Comparison of ENCODE assay signal across 9 cellular contexts in genomic region chr17:2929881-2930533, GRCh38.
DNase-seq lines count a peak whose midpoint lies in the region; ATAC-seq and TF ChIP-seq lines count a peak whose summit lies in the region.
"Had no signal": no experiment of that assay in that cellular context is flagged by ENCODE, and none has a peak within 500 bp of the region (broad histone marks: within the 10 kb centered on the region; RNA-seq: fewer than 3 reads in every experiment).

No MANE protein-coding gene starts in this region.

- peak; percentile 83 for TF ChIP-seq CTCF in MCF 10A (IDR thresholded peaks at IDR 0.05; ENCODE audit: unreplicated experiment)
- peak in 1 of 3 donors; percentile 26 for TF ChIP-seq CTCF in breast epithelium (IDR thresholded peaks at IDR 0.05)
- TF ChIP-seq CTCF in brain (conservative IDR thresholded peaks at IDR 0.05): peak; percentile 45 to 78
- peak; percentile 65 for TF ChIP-seq CTCF in lower lobe of right lung (IDR thresholded peaks at IDR 0.05)

- TF ChIP-seq POLR2A in breast epithelium (IDR thresholded peaks at IDR 0.05): no peak

- H3K27ac Mint-ChIP-seq in MCF 10A (ENCODE audit: low read depth, unreplicated experiment) (peak overlapping the region; percentile 28), brain (peak overlapping the region in 2 of 5 experiments; percentile 88 to 95)
- H3K27ac Mint-ChIP-seq: activated naive CD4-positive, alpha-beta T cell treated with anti-CD3 and anti-CD28 coated beads, Interleukin-2, amount 50 U/mL, for 24 hours had no signal

- H3K36me3 Mint-ChIP-seq in MCF 10A (ENCODE audit: insufficient read depth, unreplicated experiment) (no peaks in the 10 kb centered on the region), brain (no peaks in the 10 kb centered on the region)

- H3K4me3 ChIP-seq in breast epithelium (no peak overlapping the region), lower lobe of right lung (no peak overlapping the region)

- H3K4me1 ChIP-seq in breast epithelium (no peaks in the 10 kb centered on the region), lower lobe of right lung (no peaks in the 10 kb centered on the region)

- H3K9me3 Mint-ChIP-seq in MCF 10A (ENCODE audit: unreplicated experiment): no peaks in the 10 kb centered on the region
- peaks cover 0 to 8% (median 0%) of the 10 kb centered on the region in 5 experiments for H3K9me3 Mint-ChIP-seq in brain
- H3K9me3 Mint-ChIP-seq: activated naive CD4-positive, alpha-beta T cell treated with anti-CD3 and anti-CD28 coated beads, Interleukin-2, amount 50 U/mL, for 24 hours had no signal

- H3K27me3 Mint-ChIP-seq in MCF 10A (ENCODE audit: insufficient read depth, unreplicated experiment): no peaks in the 10 kb centered on the region
- peaks cover 3% of the 10 kb centered on the region for H3K27me3 Mint-ChIP-seq in brain
- H3K27me3 Mint-ChIP-seq: activated naive CD4-positive, alpha-beta T cell treated with anti-CD3 and anti-CD28 coated beads, Interleukin-2, amount 50 U/mL, for 24 hours had no signal

- intact Hi-C loops in MCF 10A (cut with micrococcal nuclease) (loop anchor here (1.0 kb wide), 2 partner anchors 82 to 97 kb away; no protein-coding TSS in a partner anchor), breast epithelium (cut with DNase I; ENCODE audit: low total_unique reads) (no loop called here), lower lobe of right lung (cut with DNase I) (no loop called here)

- CTCF ChIA-PET in MCF 10A (lab: Yijun Ruan, JAX): interaction anchor here (0.6 to 5.3 kb wide), 21 partner anchors 11 to 211 kb away, joined by 3 to 101 read pairs (median 4); no protein-coding TSS in a partner anchor

- DNase-seq in MCF 10A (ENCODE audit: unreplicated experiment) (peak; percentile 60), breast epithelium (ENCODE audit: low spot score in 2 of 2) (no peak), RKO (ENCODE audit: low spot score) (peak; percentile 32), lower lobe of right lung (peak; percentile 51), mesenteric fat pad (ENCODE audit: low spot score) (no peak)

- no peaks in the 10 kb centered on the region for H3K9me3 ChIP-seq in breast epithelium
- H3K9me3 ChIP-seq in lower lobe of right lung: no peaks in the 10 kb centered on the region

- H3K27ac ChIP-seq in breast epithelium (no peak overlapping the region), lower lobe of right lung (no peak overlapping the region)

- H3K4me3 Mint-ChIP-seq in MCF 10A (ENCODE audit: unreplicated experiment) (no peak overlapping the region), brain (no peak overlapping the region)
- H3K4me3 Mint-ChIP-seq: activated naive CD4-positive, alpha-beta T cell treated with anti-CD3 and anti-CD28 coated beads, Interleukin-2, amount 50 U/mL, for 24 hours had no signal

- ATAC-seq in lower lobe of right lung (peak; percentile 71 to 75), GM21576 (IDR thresholded peaks at IDR 0.05; ENCODE audit: unreplicated experiment) (no peak), GM19023 (IDR thresholded peaks at IDR 0.05; ENCODE audit: unreplicated experiment) (no peak)

- peaks cover 14% of the 10 kb centered on the region for H3K4me1 Mint-ChIP-seq in MCF 10A (ENCODE audit: insufficient read depth, unreplicated experiment)
- H3K4me1 Mint-ChIP-seq in brain: peaks cover 34% of the 10 kb centered on the region

- POLR2A ChIA-PET in MCF 10A (lab: Yijun Ruan, JAX): interaction anchor here (0.7 to 2.6 kb wide), 2 partner anchors 11 to 81 kb away, joined by 3 to 9 read pairs; no protein-coding TSS in a partner anchor

- H3K27me3 ChIP-seq in breast epithelium: no peaks in the 10 kb centered on the region
- H3K27me3 ChIP-seq in lower lobe of right lung (ENCODE audit: low read depth): no peaks in the 10 kb centered on the region

- H3K36me3 ChIP-seq in breast epithelium (no peaks in the 10 kb centered on the region), lower lobe of right lung (no peaks in the 10 kb centered on the region)

- BruUV-seq in MCF 10A (replicated peaks; lab: Mats Ljungman, UMichigan): no TSS peak

Comparison
In these comparisons a context has a peak if more than half of its experiments do, and no peak if none do; other contexts are left out.
1. DNase-seq: peak in MCF 10A (single experiment), RKO (single experiment) and lower lobe of right lung (single experiment); none in breast epithelium (0 of 2) and mesenteric fat pad (single experiment).
2. ATAC-seq: peak in lower lobe of right lung (2 of 2); none in GM21576 (single experiment) and GM19023 (single experiment).